In the genomic region with DNA sequence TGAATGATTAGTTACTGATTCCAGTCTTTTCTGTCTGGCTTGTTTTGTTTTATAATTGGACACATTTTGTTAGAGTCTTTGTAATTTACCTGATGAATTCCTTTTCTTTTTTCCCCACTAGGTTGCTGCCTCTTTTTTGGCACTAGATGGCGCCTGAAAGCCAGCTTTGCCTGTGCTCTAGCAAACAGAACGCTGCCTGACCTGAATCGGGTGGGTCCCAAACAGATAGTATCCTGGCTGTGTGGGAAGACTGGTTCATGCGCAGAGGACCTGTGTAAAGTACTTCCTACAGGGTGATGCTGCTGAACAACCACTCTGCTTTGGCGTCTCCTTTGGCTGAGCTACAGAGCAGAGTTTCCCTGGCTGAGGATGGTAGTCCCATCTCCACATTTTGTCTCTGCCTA, we compare ENCODE assay signal across 9 cellular contexts.
DNase-seq lines count a peak whose midpoint lies in the region; ATAC-seq, FAIRE-seq and TF ChIP-seq lines count a peak whose summit lies in the region.
"Had no signal": no experiment of that assay in that cellular context is flagged by ENCODE, and none has a peak within 500 bp of the region (broad histone marks: within the 10 kb centered on the region; RNA-seq: fewer than 3 reads in every experiment).

No MANE protein-coding gene starts in this region.

- TF ChIP-seq CTCF in choroid plexus epithelial cell (conservative IDR thresholded peaks at IDR 0.05; ENCODE audit: low read depth, low read length): peak; percentile 63
- peak; percentile 32 for TF ChIP-seq CTCF in psoas muscle (IDR thresholded peaks at IDR 0.05)

- H3K36me3 Mint-ChIP-seq in activated T-helper 1 cell treated with anti-CD3 and anti-CD28 coated beads, Interleukin-12 subunit alpha, Interleukin-12 subunit beta, Interleukin-2, Interleukin-4 antibody, amounts not matched to agents 30 ng/mL and 10 ng/mL and 1 ng/mL, durations not matched to agents 14 hours and 24 hours and 36 hours (ENCODE audit: low read depth): peaks cover 4% of the 10 kb centered on the region

- H3K4me3 ChIP-seq in choroid plexus epithelial cell (ENCODE audit: low read depth, low read length): no peak overlapping the region
- no peak overlapping the region for H3K4me3 ChIP-seq in psoas muscle

- 53 to 57% (median 55%) methylated on average over 5 of the region's 5 CpGs for WGBS in psoas muscle, 3 donors

- H3K4me1 Mint-ChIP-seq in activated T-helper 1 cell treated with anti-CD3 and anti-CD28 coated beads, Interleukin-12 subunit alpha, Interleukin-12 subunit beta, Interleukin-2, Interleukin-4 antibody, amounts not matched to agents 30 ng/mL and 10 ng/mL and 1 ng/mL, durations not matched to agents 14 hours and 24 hours and 36 hours (ENCODE audit: low read depth): no peaks in the 10 kb centered on the region

- no peak for FAIRE-seq in frontal cortex (lab: Jason Lieb, UNC)

- no peak overlapping the region for H3K27ac Mint-ChIP-seq in activated T-helper 1 cell treated with anti-CD3 and anti-CD28 coated beads, Interleukin-12 subunit alpha, Interleukin-12 subunit beta, Interleukin-2, Interleukin-4 antibody, amounts not matched to agents 30 ng/mL and 10 ng/mL and 1 ng/mL, durations not matched to agents 14 hours and 24 hours and 36 hours

- H3K9me3 ChIP-seq in psoas muscle: peaks cover 42% of the 10 kb centered on the region

- H3K4me1 ChIP-seq in psoas muscle: no peaks in the 10 kb centered on the region

- DNase-seq in NCI-H2227 (lab: John Stamatoyannopoulos, UW; ENCODE audit: unreplicated experiment): peak; percentile 21
- DNase-seq in NCI-H2227 treated with DMSO at 0.1 percent for 48 hours (lab: John Stamatoyannopoulos, UW): no peak
- peak; percentile 53 for DNase-seq in RPMI8226
- DNase-seq in choroid plexus epithelial cell (ENCODE audit: low read depth): peak; percentile 41
- DNase-seq in psoas muscle: no peak
- no peak for DNase-seq in frontal cortex (ENCODE audit: low spot score in 2 of 2)
- no peak for DNase-seq in activated T-helper 1 cell treated with anti-CD3 and anti-CD28 coated beads, Interleukin-12 subunit alpha, Interleukin-12 subunit beta, Interleukin-2, Interleukin-4 antibody, amounts not matched to agents 30 ng/mL and 10 ng/mL and 1 ng/mL, durations not matched to agents 14 hours and 24 hours and 36 hours (ENCODE audit: low spot score)

- intact Hi-C loops in psoas muscle (cut with DNase I): no loop called here
- intact Hi-C loops in activated T-helper 1 cell treated with anti-CD3 and anti-CD28 coated beads, Interleukin-12 subunit alpha, Interleukin-12 subunit beta, Interleukin-2, Interleukin-4 antibody, amounts not matched to agents 30 ng/mL and 10 ng/mL and 1 ng/mL, durations not matched to agents 14 hours and 24 hours and 36 hours (cut with micrococcal nuclease): loop anchor here (1.0 to 2.0 kb wide), 3 partner anchors 176 to 383 kb away; no protein-coding TSS in a partner anchor

- no peak overlapping the region for H3K27ac ChIP-seq in psoas muscle

- peak; percentile 42 for ATAC-seq in HG02759 (IDR thresholded peaks at IDR 0.05; ENCODE audit: unreplicated experiment)
- no peak for ATAC-seq in psoas muscle

- H3K9me3 Mint-ChIP-seq in activated T-helper 1 cell treated with anti-CD3 and anti-CD28 coated beads, Interleukin-12 subunit alpha, Interleukin-12 subunit beta, Interleukin-2, Interleukin-4 antibody, amounts not matched to agents 30 ng/mL and 10 ng/mL and 1 ng/mL, durations not matched to agents 14 hours and 24 hours and 36 hours: peaks cover 28% of the 10 kb centered on the region

- no peaks in the 10 kb centered on the region for H3K27me3 ChIP-seq in psoas muscle (ENCODE audit: insufficient read depth in 3 of 3, low read length in 2 of 3)

- H3K4me3 Mint-ChIP-seq in activated T-helper 1 cell treated with anti-CD3 and anti-CD28 coated beads, Interleukin-12 subunit alpha, Interleukin-12 subunit beta, Interleukin-2, Interleukin-4 antibody, amounts not matched to agents 30 ng/mL and 10 ng/mL and 1 ng/mL, durations not matched to agents 14 hours and 24 hours and 36 hours: no peak overlapping the region
- H3K4me3 Mint-ChIP-seq: CD8-positive, alpha-beta memory T cell had no signal

- no peaks in the 10 kb centered on the region for H3K36me3 ChIP-seq in psoas muscle (ENCODE audit: insufficient read depth in 1 of 2, low read depth in 1 of 2)

- no peaks in the 10 kb centered on the region for H3K27me3 Mint-ChIP-seq in activated T-helper 1 cell treated with anti-CD3 and anti-CD28 coated beads, Interleukin-12 subunit alpha, Interleukin-12 subunit beta, Interleukin-2, Interleukin-4 antibody, amounts not matched to agents 30 ng/mL and 10 ng/mL and 1 ng/mL, durations not matched to agents 14 hours and 24 hours and 36 hours (ENCODE audit: insufficient read depth)

Comparison
In these comparisons a context has a peak if more than half of its experiments do, and no peak if none do; other contexts are left out.
1. DNase-seq: peak in NCI-H2227 (single experiment), RPMI8226 (single experiment) and choroid plexus epithelial cell (single experiment); none in NCI-H2227 treated with DMSO at 0.1 percent for 48 hours (single experiment), psoas muscle (0 of 2), frontal cortex (0 of 2) and activated T-helper 1 cell treated with anti-CD3 and anti-CD28 coated beads, Interleukin-12 subunit alpha, Interleukin-12 subunit beta, Interleukin-2, Interleukin-4 antibody, amounts not matched to agents 30 ng/mL and 10 ng/mL and 1 ng/mL, durations not matched to agents 14 hours and 24 hours and 36 hours (single experiment).